In the genomic region with DNA sequence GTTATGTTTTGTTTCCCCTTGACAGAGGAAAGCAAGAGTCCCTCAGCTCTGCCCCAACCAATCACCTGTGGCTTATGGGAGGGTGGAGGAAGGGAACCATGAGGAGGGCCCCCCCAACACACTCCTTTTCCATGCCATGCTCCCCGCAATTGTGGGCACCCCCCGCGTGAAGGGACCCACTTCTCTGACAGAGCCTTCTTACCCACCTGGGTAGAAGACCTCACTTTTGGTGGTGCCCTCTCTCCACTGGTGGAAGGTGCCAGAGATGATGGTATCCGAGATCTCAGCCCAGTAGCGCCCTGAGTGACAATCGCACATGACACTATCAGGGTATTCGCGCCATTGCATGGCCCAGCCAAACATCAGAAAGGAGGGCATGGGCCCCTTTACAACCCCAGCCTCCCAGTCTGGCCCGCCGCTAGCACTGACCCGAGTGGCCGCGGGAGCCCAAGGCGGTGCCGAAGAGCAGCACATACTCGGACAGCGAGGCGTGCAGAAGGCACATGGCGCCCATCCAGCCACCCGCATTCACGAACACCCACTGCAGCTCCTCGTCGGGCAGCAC, we compare ENCODE assay signal across 8 cellular contexts. TPM values are rescaled to one million over a fixed set of nuclear protein-coding genes. Genes with fewer than 3 reads are reported as not detected.
DNase-seq lines count a peak whose midpoint lies in the region; ATAC-seq and TF ChIP-seq lines count a peak whose summit lies in the region.

No MANE protein-coding gene starts in this region.

- H3K9me3 ChIP-seq in cardiac muscle cell (ENCODE audit: low read depth) (no peaks in the 10 kb centered on the region), endocrine pancreas (ENCODE audit: control insufficient read depth, low read length) (no peaks in the 10 kb centered on the region)

- H3K36me3 ChIP-seq in cardiac muscle cell = peaks cover 3% of the 10 kb centered on the region
- no peaks in the 10 kb centered on the region for H3K36me3 ChIP-seq in endocrine pancreas (ENCODE audit: control insufficient read depth, insufficient read depth, low read length)

- ATAC-seq in left cardiac atrium = no peak

- peak overlapping the region; percentile 43 for H3K4me3 ChIP-seq in cardiac muscle cell
- H3K4me3 ChIP-seq in endocrine pancreas (ENCODE audit: control insufficient read depth, insufficient read depth, low read length) = no peak overlapping the region

- intact Hi-C loops in left cardiac atrium (cut with DNase I) = no loop called here

- DNase-seq in cardiac muscle cell (ENCODE audit: low read depth in 1 of 2, low spot score in 1 of 2) (peak in 1 of 2 donors; percentile 49), left cardiac atrium (no peak), RPMI8226 (peak; percentile 22), nephron progenitor cell (no peak), AG20443 (ENCODE audit: low spot score) (no peak), AML-193 (lab: John Stamatoyannopoulos, UW) (no peak)
- DNase-seq in effector CD8-positive, alpha-beta T cell (lab: John Stamatoyannopoulos, UW) = no peak

- TF ChIP-seq CTCF in cardiac muscle cell (IDR thresholded peaks at IDR 0.05; ENCODE audit: low read depth, low read length) = no peak
- no peak for TF ChIP-seq CTCF in nephron progenitor cell (IDR thresholded peaks at IDR 0.05)

- peaks cover 10% of the 10 kb centered on the region for H3K27me3 Mint-ChIP-seq in nephron progenitor cell (ENCODE audit: low read depth, poor library complexity)

- no peak overlapping the region for H3K27ac ChIP-seq in cardiac muscle cell

- H3K4me1 ChIP-seq in cardiac muscle cell (ENCODE audit: low read depth) (peaks cover 5% of the 10 kb centered on the region), endocrine pancreas (ENCODE audit: control insufficient read depth, insufficient read depth, low read length) (no peaks in the 10 kb centered on the region)

- H3K9ac ChIP-seq in endocrine pancreas (ENCODE audit: control insufficient read depth, insufficient read depth, low read length) = peak overlapping the region; percentile 54

- peak overlapping the region; percentile 87 for H3K4me3 Mint-ChIP-seq in nephron progenitor cell

- no peaks in the 10 kb centered on the region for H3K9me3 Mint-ChIP-seq in nephron progenitor cell

- peaks cover 32% of the 10 kb centered on the region for H3K4me1 Mint-ChIP-seq in nephron progenitor cell

- peaks cover 4% of the 10 kb centered on the region for H3K36me3 Mint-ChIP-seq in nephron progenitor cell (ENCODE audit: low read depth)

- H3K27ac Mint-ChIP-seq in nephron progenitor cell = peak overlapping the region; percentile 57

- no peaks in the 10 kb centered on the region for H3K27me3 ChIP-seq in cardiac muscle cell
- H3K27me3 ChIP-seq in endocrine pancreas (ENCODE audit: control insufficient read depth, insufficient read depth, low read length) = no peaks in the 10 kb centered on the region

RNA-seq across cellular contexts. Expression of a gene that starts 0.7 kb away (rescaled TPM):
- total RNA-seq in cardiac muscle cell (106 and 125 TPM in 2 replicates), left cardiac atrium (10 to 100 TPM; 31.8 to 33.3 TPM)
- 137 and 144 TPM in 2 replicates for polyA plus RNA-seq in cardiac muscle cell

RNA-seq across cellular contexts. Expression of a gene that starts 8.0 kb away (rescaled TPM):
- total RNA-seq in cardiac muscle cell = 0.27 and 1.7 TPM in 2 replicates
- 1.4 TPM in 1 of 2 replicates, not detected in the other for polyA plus RNA-seq in cardiac muscle cell
- total RNA-seq in left cardiac atrium = not detected

RNA-seq across cellular contexts. Expression of a gene that starts 9.6 kb away (rescaled TPM):
- total RNA-seq in cardiac muscle cell (82.2 and 121 TPM in 2 replicates), left cardiac atrium (10 to 100 TPM; 36.9 to 37.9 TPM)
- polyA plus RNA-seq in cardiac muscle cell = 148 and 174 TPM in 2 replicates

RNA-seq across cellular contexts. Expression of a gene that starts 15.1 kb away (rescaled TPM):
- total RNA-seq in cardiac muscle cell (64.6 and 98.7 TPM in 2 replicates), left cardiac atrium (10 to 100 TPM; 38.3 to 51.0 TPM)
- 88.2 and 120 TPM in 2 replicates for polyA plus RNA-seq in cardiac muscle cell

RNA-seq across cellular contexts. Expression of a gene that starts 16.6 kb away (rescaled TPM):
- total RNA-seq in cardiac muscle cell (79.8 and 82.7 TPM in 2 replicates), left cardiac atrium (100 to 1,000 TPM in 1 of 2 donors, 10 to 100 TPM in 1; 93.6 to 109 TPM)
- polyA plus RNA-seq in cardiac muscle cell = 172 and 180 TPM in 2 replicates
